ENCODE assay signal across 8 cellular contexts in the genomic region with DNA sequence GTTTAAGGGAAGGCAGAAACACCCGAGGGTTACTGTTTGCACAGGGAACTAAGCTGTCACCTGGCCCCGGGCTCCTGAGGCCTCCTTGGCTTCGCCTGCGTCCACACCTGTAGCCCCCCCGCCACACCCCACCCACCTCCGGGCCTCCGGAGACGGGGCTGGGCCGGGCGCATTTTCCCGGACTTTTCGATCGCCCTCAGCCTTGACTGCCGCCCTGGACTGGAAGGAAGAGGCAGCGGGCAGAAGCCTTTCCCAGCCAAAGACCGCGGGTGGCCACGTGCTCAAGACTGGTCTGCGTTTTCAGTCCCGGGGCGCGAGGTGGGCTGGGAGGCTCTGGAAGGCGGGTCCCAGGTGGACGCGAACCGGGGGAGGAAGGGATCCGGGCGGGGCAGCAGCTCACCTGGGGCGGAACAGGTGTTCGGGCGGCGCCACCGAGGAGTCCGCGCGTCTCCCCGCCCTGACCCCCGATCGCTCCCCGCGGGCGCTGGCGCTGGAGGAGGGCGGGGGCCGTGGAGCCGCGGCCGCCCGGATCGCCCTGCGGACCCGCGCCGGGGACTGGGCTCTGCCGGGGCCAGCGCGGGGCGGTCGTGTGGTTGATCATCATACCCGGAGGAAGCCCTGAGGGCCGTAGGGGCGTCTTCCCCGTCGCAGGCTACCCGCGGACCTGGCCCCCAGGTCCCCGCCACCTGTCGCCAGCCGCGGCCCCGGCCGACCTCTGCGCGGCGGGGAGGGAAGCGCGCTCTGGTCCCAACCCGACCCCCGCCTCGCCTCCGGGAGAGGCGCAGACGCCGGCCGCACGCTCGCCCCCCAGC. TPM values are rescaled to one million over a fixed set of nuclear protein-coding genes. Genes with fewer than 3 reads are reported as not detected.
DNase-seq lines count a peak whose midpoint lies in the region; ATAC-seq and TF ChIP-seq lines count a peak whose summit lies in the region.

No MANE protein-coding gene starts in this region.

- H3K27me3 ChIP-seq in ACC112 (ENCODE audit: insufficient read depth, low read length) (no peaks in the 10 kb centered on the region), lower lobe of right lung (ENCODE audit: low read depth) (no peaks in the 10 kb centered on the region)

- no peak for TF ChIP-seq CTCF in lower lobe of right lung (IDR thresholded peaks at IDR 0.05)

- in situ Hi-C loops in GM18951 (cut with MboI; ENCODE audit: low sequenced_read_pairs, unreplicated experiment) = loop anchor here (10.0 to 25.0 kb wide), 3 partner anchors 160 to 1273 kb away; no protein-coding TSS in a partner anchor

- H3K36me3 ChIP-seq in ACC112 (ENCODE audit: insufficient read depth, low read length) (no peaks in the 10 kb centered on the region), lower lobe of right lung (no peaks in the 10 kb centered on the region)

- H3K4me1 ChIP-seq in ACC112 (ENCODE audit: control insufficient read depth, insufficient read depth, low read length, unreplicated experiment) = peaks cover 5% of the 10 kb centered on the region
- peaks cover 21% of the 10 kb centered on the region for H3K4me1 ChIP-seq in lower lobe of right lung

- DNase-seq in NCI-H146 treated with DMSO at 0.1 percent for 48 hours (lab: John Stamatoyannopoulos, UW; ENCODE audit: unreplicated experiment) (peak; percentile 82), dedifferentiated amniotic fluid mesenchymal stem cell (ENCODE audit: extremely low spot score) (peak; percentile 42), lower lobe of right lung (peak; percentile 79)
- DNase-seq in activated CD4-positive, alpha-beta T cell treated with anti-CD3 and anti-CD28 coated beads for 24 hours (ENCODE audit: low read depth in 2 of 2) = peak; percentile 35 to 41
- peak in 2 of 3 experiments; percentile 42 to 55 for DNase-seq in stimulated activated CD4-positive, alpha-beta T cell treated with anti-CD3 and anti-CD28 coated beads, TNF-alpha, amount 100 ng/mL, for 24 hours (ENCODE audit: low read depth in 3 of 3)

- intact Hi-C loops in lower lobe of right lung (cut with DNase I) = no loop called here

- peak overlapping the region; percentile 93 for H3K4me3 ChIP-seq in ACC112 (ENCODE audit: low read depth, low read length)
- peak overlapping the region; percentile 93 for H3K4me3 ChIP-seq in lower lobe of right lung

- H3K27ac ChIP-seq in ACC112 (ENCODE audit: low read depth, low read length) = no peak overlapping the region; the same call in 1 of the 2 replicates
- peak overlapping the region; percentile 88 for H3K27ac ChIP-seq in lower lobe of right lung

- peak; percentile 12 to 15 for ATAC-seq in lower lobe of right lung
- no peak for ATAC-seq in GM19351 (IDR thresholded peaks at IDR 0.05; ENCODE audit: unreplicated experiment)

- peak; percentile 47 for TF ChIP-seq POLR2A in GM18951 (IDR thresholded peaks at IDR 0.05; ENCODE audit: extremely low read depth, insufficient read depth, insufficient read length)

- peak overlapping the region; percentile 83 for H2AFZ ChIP-seq in ACC112 (ENCODE audit: low read length, unreplicated experiment)

- no peaks in the 10 kb centered on the region for H3K9me3 ChIP-seq in lower lobe of right lung

- H3K79me2 ChIP-seq in ACC112 (ENCODE audit: control insufficient read depth, insufficient read depth, low read length, unreplicated experiment) = peaks cover 13% of the 10 kb centered on the region

RNA-seq across cellular contexts. Expression of a gene that starts 3.2 kb away (rescaled TPM):
- total RNA-seq in lower lobe of right lung = 102 TPM
